Comparison of ENCODE assay signal across 25 cellular contexts in the genomic region with DNA sequence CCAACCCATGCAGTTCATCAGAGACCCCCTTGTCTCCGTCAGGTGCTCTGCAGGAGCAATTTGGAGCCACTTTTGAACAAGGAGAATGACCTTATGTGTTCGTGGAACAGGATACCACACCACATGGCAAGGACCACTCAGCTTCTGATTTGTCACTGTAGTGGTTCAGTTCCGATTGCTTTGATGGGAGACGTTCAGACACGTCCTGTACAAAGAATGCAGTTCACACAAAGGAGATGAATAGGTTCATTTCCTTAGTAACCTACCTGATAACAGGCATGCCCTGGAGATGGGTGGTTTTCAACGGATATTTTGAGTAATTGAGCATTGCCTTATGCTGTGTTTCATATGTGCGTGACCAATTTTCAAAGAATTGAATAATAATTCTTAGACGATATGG. TPM values are rescaled to one million over a fixed set of nuclear protein-coding genes. Genes with fewer than 3 reads are reported as not detected.
"Had no signal": no experiment of that assay in that cellular context is flagged by ENCODE, and none has a peak within 500 bp of the region (broad histone marks: within the 10 kb centered on the region; RNA-seq: fewer than 3 reads in every experiment).

No MANE protein-coding gene starts in this region.

- H3K27me3 ChIP-seq: tibial nerve, uterus had no signal

- H3K9me3 ChIP-seq: heart right ventricle, left ventricle myocardium inferior, stomach, suprapubic skin, tibial nerve, uterus had no signal

- H3K36me3 ChIP-seq: heart right ventricle, left ventricle myocardium inferior, stomach, suprapubic skin, tibial nerve, uterus had no signal

- H3K4me3 ChIP-seq: coronary artery, heart right ventricle, left ventricle myocardium inferior, smooth muscle cell, stomach, suprapubic skin, tibial nerve, uterus had no signal

- H3K4me2 ChIP-seq: smooth muscle cell had no signal

- H3K27ac ChIP-seq: coronary artery, left ventricle myocardium inferior, stomach, suprapubic skin, tibial nerve, uterus had no signal

- H3K4me1 ChIP-seq: stomach, tibial nerve, uterus had no signal

- ATAC-seq: heart right ventricle; natural killer cell; sciatic nerve; stimulated activated memory B cell treated with anti-CD40 and anti-IgM and Interleukin-4, amounts not matched to agents 10 μg/mL and 1 μg/mL and 100 μg/mL, for 72 hours had no signal

- DNase-seq: activated CD4-positive, alpha-beta memory T cell treated with anti-CD3 and anti-CD28 coated beads for 36 hours; activated CD4-positive, alpha-beta T cell treated with anti-CD3 and anti-CD28 coated beads for 4 hours; activated CD4-positive, CD25-positive, alpha-beta regulatory T cell; activated naive CD4-positive, alpha-beta T cell treated with Interleukin-2 at 50 U/mL for 16 hours; activated naive CD8-positive, alpha-beta T cell treated with anti-CD3 and anti-CD28 coated beads, Interleukin-2, amount 10 ng/mL, durations not matched to agents 7 days and 5 days; activated T-cell treated with anti-CD3 and anti-CD28 coated beads, Interleukin-2, amount 50 U/mL, for 48 hours; amniotic stem cell; cerebellar nuclear complex; endodermal cell; heart right ventricle; islet precursor cell; left ventricle myocardium inferior; natural killer cell; stimulated activated CD4-positive, alpha-beta T cell treated with anti-CD3 and anti-CD28 coated beads, Interleukin-15, amount 100 ng/mL, for 24 hours; stomach; T1000; uterus had no signal

RNA-seq across cellular contexts. Expression of a gene that starts 17.2 kb away (rescaled TPM):
- total RNA-seq: lung microvascular endothelial cell, osteoblast, smooth muscle cell, suprapubic skin had no signal
